Comparison of ENCODE assay signal across 11 cellular contexts in genomic region chrY:12715376-12715775, GRCh38. TPM values are rescaled to one million over a fixed set of nuclear protein-coding genes. Genes with fewer than 3 reads are reported as not detected.
"Had no signal": no experiment of that assay in that cellular context is flagged by ENCODE, and none has a peak within 500 bp of the region (broad histone marks: within the 10 kb centered on the region; RNA-seq: fewer than 3 reads in every experiment).

No MANE protein-coding gene starts in this region.

- DNase-seq: GM23248, GOT3, H7, H9, HCEC 1CT, HFFc6 had no signal

- H3K4me3 ChIP-seq: GM23248, GM23338, HAP-1 had no signal

- H3K4me1 Mint-ChIP-seq: H9 had no signal

- H3K4me1 ChIP-seq: HAP-1 had no signal

- FAIRE-seq: H1, H54 had no signal

- H3K9me3 ChIP-seq: HAP-1 had no signal

- H3K27ac ChIP-seq: GM23248 had no signal

- H3K36me3 ChIP-seq: HAP-1 had no signal

- ATAC-seq: GM23338, HCT116 had no signal

- H3K9me3 Mint-ChIP-seq: GM23338, H9, HFFc6 had no signal

- H3K4me3 Mint-ChIP-seq: GM23338, H9, HFFc6 had no signal

RNA-seq across cellular contexts. Expression of gene USP9Y, which starts 14.3 kb away (rescaled TPM):
- total RNA-seq: H7, H9 had no signal
